In the genomic region with DNA sequence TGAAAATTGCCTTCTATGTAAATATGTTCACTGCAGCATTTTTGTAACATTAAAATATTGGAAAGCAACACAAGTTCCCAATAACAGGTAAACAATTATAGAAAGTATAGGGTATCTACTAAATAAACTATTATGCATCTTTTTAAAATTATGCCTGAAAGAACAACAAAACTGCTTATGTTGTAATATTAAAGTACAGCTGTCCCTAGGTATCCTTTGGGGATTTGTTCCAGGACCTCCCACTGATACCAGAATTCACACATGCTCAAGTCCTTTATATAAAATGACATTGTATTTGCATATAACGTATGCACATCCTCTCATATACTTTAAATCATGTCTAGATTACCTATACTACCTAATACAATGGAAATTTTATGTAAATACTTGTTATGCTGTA, we compare ENCODE assay signal across 2 cellular contexts.
TF ChIP-seq lines count a peak whose summit lies in the region.

No MANE protein-coding gene starts in this region.

TF ChIP-seq in SK-N-SH, 30 proteins besides CTCF, POLR2A, EP300 and RAD21 (continued from another document):
- TF ChIP-seq, protein P1, sequence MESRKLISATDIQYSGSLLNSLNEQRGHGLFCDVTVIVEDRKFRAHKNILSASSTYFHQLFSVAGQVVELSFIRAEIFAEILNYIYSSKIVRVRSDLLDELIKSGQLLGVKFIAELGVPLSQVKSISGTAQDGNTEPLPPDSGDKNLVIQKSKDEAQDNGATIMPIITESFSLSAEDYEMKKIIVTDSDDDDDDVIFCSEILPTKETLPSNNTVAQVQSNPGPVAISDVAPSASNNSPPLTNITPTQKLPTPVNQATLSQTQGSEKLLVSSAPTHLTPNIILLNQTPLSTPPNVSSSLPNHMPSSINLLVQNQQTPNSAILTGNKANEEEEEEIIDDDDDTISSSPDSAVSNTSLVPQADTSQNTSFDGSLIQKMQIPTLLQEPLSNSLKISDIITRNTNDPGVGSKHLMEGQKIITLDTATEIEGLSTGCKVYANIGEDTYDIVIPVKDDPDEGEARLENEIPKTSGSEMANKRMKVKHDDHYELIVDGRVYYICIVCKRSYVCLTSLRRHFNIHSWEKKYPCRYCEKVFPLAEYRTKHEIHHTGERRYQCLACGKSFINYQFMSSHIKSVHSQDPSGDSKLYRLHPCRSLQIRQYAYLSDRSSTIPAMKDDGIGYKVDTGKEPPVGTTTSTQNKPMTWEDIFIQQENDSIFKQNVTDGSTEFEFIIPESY (IDR thresholded peaks at IDR 0.05; ENCODE audit: borderline replicate concordance, low read depth), result no peak
- TF ChIP-seq ELF1 (IDR thresholded peaks at IDR 0.05) (no peak), RCOR1 (IDR thresholded peaks at IDR 0.05; ENCODE audit: low read length) (no peak), TAF1 (IDR thresholded peaks at IDR 0.05; ENCODE audit: borderline replicate concordance, low read depth, low read length) (no peak), MEF2A (IDR thresholded peaks at IDR 0.05; ENCODE audit: borderline replicate concordance, low read depth) (no peak), GATA2 (CRISPR knock-in tag; IDR thresholded peaks at IDR 0.05) (no peak), NFIC (IDR thresholded peaks at IDR 0.05; ENCODE audit: borderline replicate concordance) (no peak), FOXM1 (IDR thresholded peaks at IDR 0.05; ENCODE audit: low read depth) (no peak), FOXJ3 (CRISPR knock-in tag; IDR thresholded peaks at IDR 0.05) (no peak), NRF1 (IDR thresholded peaks at IDR 0.05; ENCODE audit: low read depth, low read length) (no peak), EZH2phosphoT487 (IDR thresholded peaks at IDR 0.05; ENCODE audit: borderline replicate concordance, low read depth) (no peak), FOSL2 (IDR thresholded peaks at IDR 0.05; ENCODE audit: borderline replicate concordance, low read depth) (no peak), JUND (IDR thresholded peaks at IDR 0.05) (no peak), RXRA (IDR thresholded peaks at IDR 0.05; ENCODE audit: borderline replicate concordance, low read depth) (no peak), RFX5 (IDR thresholded peaks at IDR 0.05; ENCODE audit: low read length) (no peak)
- TF ChIP-seq, protein P2, sequence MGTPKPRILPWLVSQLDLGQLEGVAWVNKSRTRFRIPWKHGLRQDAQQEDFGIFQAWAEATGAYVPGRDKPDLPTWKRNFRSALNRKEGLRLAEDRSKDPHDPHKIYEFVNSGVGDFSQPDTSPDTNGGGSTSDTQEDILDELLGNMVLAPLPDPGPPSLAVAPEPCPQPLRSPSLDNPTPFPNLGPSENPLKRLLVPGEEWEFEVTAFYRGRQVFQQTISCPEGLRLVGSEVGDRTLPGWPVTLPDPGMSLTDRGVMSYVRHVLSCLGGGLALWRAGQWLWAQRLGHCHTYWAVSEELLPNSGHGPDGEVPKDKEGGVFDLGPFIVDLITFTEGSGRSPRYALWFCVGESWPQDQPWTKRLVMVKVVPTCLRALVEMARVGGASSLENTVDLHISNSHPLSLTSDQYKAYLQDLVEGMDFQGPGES (IDR thresholded peaks at IDR 0.05; ENCODE audit: low read depth, low read length), result no peak

TF ChIP-seq in SK-N-SH treated with all-trans-retinoic acid at 6 μM for 48 hours, 23 proteins besides CTCF, POLR2A, EP300 and RAD21 (continued from another document):
- TF ChIP-seq, protein P3, sequence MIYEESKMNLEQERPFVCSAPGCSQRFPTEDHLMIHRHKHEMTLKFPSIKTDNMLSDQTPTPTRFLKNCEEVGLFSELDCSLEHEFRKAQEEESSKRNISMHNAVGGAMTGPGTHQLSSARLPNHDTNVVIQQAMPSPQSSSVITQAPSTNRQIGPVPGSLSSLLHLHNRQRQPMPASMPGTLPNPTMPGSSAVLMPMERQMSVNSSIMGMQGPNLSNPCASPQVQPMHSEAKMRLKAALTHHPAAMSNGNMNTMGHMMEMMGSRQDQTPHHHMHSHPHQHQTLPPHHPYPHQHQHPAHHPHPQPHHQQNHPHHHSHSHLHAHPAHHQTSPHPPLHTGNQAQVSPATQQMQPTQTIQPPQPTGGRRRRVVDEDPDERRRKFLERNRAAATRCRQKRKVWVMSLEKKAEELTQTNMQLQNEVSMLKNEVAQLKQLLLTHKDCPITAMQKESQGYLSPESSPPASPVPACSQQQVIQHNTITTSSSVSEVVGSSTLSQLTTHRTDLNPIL (CRISPR knock-in tag; IDR thresholded peaks at IDR 0.05; ENCODE audit: low read depth), result no peak
- TF ChIP-seq CSDC2 (CRISPR knock-in tag; IDR thresholded peaks at IDR 0.05) (no peak), OSR1 (CRISPR knock-in tag; IDR thresholded peaks at IDR 0.05) (no peak), ESRRG (CRISPR knock-in tag; IDR thresholded peaks at IDR 0.05) (no peak), ZFP3 (CRISPR knock-in tag; IDR thresholded peaks at IDR 0.05) (no peak), TOX (CRISPR knock-in tag; IDR thresholded peaks at IDR 0.05; ENCODE audit: borderline replicate concordance) (no peak), ZC3H10 (CRISPR knock-in tag; IDR thresholded peaks at IDR 0.05) (no peak)
- TF ChIP-seq, protein P4, sequence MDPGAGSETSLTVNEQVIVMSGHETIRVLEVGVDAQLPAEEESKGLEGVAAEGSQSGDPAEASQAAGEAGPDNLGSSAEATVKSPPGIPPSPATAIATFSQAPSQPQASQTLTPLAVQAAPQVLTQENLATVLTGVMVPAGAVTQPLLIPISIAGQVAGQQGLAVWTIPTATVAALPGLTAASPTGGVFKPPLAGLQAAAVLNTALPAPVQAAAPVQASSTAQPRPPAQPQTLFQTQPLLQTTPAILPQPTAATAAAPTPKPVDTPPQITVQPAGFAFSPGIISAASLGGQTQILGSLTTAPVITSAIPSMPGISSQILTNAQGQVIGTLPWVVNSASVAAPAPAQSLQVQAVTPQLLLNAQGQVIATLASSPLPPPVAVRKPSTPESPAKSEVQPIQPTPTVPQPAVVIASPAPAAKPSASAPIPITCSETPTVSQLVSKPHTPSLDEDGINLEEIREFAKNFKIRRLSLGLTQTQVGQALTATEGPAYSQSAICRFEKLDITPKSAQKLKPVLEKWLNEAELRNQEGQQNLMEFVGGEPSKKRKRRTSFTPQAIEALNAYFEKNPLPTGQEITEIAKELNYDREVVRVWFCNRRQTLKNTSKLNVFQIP (CRISPR knock-in tag; IDR thresholded peaks at IDR 0.05; ENCODE audit: borderline replicate concordance, low read depth), result no peak
- TF ChIP-seq, protein P5, sequence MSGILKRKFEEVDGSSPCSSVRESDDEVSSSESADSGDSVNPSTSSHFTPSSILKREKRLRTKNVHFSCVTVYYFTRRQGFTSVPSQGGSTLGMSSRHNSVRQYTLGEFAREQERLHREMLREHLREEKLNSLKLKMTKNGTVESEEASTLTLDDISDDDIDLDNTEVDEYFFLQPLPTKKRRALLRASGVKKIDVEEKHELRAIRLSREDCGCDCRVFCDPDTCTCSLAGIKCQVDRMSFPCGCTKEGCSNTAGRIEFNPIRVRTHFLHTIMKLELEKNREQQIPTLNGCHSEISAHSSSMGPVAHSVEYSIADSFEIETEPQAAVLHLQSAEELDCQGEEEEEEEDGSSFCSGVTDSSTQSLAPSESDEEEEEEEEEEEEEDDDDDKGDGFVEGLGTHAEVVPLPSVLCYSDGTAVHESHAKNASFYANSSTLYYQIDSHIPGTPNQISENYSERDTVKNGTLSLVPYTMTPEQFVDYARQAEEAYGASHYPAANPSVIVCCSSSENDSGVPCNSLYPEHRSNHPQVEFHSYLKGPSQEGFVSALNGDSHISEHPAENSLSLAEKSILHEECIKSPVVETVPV (CRISPR knock-in tag; IDR thresholded peaks at IDR 0.05), result no peak
